ENCODE assay signal across 1 cellular context in the genomic region with DNA sequence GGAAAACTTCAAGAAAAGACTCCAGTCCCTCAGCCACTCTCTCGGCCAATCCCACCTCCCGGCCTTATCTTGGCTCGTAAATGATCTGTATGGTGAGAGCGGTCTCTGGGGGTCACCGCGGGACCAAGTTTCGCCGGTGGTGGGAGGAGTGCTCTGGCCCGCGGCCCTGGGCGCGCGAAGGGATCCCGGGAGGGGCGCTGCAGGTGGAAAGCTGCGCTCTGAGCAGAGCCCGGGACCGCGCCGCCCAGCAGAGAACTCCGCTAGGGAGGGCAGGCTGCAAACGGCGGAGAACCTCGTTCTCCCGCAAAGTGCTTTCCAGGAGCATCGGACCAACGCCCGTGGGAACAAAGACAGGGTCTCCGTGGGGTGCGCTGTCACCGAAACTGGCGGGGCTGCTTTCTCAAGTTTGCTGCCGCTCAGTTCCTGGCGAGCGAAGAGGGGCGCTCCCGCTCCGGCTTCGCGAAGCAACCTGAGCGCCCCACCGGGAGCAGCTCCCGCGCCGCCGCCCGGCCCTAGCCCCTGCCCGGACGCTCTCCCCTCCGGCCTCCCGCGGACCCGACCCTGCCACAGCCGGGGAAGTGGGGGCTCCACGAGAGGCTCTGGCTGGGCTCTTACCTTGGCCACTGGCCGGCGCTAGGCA.
TF ChIP-seq lines count a peak whose summit lies in the region.

No MANE protein-coding gene starts in this region.

TF ChIP-seq in SK-N-SH treated with all-trans-retinoic acid at 6 μM for 48 hours, 23 proteins besides CTCF, POLR2A, EP300 and RAD21 (continued from another document):
- TF ChIP-seq, protein P1, sequence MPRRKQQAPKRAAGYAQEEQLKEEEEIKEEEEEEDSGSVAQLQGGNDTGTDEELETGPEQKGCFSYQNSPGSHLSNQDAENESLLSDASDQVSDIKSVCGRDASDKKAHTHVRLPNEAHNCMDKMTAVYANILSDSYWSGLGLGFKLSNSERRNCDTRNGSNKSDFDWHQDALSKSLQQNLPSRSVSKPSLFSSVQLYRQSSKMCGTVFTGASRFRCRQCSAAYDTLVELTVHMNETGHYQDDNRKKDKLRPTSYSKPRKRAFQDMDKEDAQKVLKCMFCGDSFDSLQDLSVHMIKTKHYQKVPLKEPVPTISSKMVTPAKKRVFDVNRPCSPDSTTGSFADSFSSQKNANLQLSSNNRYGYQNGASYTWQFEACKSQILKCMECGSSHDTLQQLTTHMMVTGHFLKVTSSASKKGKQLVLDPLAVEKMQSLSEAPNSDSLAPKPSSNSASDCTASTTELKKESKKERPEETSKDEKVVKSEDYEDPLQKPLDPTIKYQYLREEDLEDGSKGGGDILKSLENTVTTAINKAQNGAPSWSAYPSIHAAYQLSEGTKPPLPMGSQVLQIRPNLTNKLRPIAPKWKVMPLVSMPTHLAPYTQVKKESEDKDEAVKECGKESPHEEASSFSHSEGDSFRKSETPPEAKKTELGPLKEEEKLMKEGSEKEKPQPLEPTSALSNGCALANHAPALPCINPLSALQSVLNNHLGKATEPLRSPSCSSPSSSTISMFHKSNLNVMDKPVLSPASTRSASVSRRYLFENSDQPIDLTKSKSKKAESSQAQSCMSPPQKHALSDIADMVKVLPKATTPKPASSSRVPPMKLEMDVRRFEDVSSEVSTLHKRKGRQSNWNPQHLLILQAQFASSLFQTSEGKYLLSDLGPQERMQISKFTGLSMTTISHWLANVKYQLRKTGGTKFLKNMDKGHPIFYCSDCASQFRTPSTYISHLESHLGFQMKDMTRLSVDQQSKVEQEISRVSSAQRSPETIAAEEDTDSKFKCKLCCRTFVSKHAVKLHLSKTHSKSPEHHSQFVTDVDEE (CRISPR knock-in tag; IDR thresholded peaks at IDR 0.05) = no peak
- no peak for TF ChIP-seq ZNF8 (CRISPR knock-in tag; IDR thresholded peaks at IDR 0.05)
- TF ChIP-seq BACH2 (CRISPR knock-in tag; IDR thresholded peaks at IDR 0.05; ENCODE audit: borderline replicate concordance) = no peak
- TF ChIP-seq SNAI2 (CRISPR knock-in tag; IDR thresholded peaks at IDR 0.05) = no peak
- no peak for TF ChIP-seq ZC3H10 (CRISPR knock-in tag; IDR thresholded peaks at IDR 0.05)
- no peak for TF ChIP-seq RARB (CRISPR knock-in tag; IDR thresholded peaks at IDR 0.05)
- no peak for TF ChIP-seq ESRRG (CRISPR knock-in tag; IDR thresholded peaks at IDR 0.05)
- no peak for TF ChIP-seq ZFP30 (CRISPR knock-in tag; IDR thresholded peaks at IDR 0.05)
- TF ChIP-seq, protein P2, sequence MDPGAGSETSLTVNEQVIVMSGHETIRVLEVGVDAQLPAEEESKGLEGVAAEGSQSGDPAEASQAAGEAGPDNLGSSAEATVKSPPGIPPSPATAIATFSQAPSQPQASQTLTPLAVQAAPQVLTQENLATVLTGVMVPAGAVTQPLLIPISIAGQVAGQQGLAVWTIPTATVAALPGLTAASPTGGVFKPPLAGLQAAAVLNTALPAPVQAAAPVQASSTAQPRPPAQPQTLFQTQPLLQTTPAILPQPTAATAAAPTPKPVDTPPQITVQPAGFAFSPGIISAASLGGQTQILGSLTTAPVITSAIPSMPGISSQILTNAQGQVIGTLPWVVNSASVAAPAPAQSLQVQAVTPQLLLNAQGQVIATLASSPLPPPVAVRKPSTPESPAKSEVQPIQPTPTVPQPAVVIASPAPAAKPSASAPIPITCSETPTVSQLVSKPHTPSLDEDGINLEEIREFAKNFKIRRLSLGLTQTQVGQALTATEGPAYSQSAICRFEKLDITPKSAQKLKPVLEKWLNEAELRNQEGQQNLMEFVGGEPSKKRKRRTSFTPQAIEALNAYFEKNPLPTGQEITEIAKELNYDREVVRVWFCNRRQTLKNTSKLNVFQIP (CRISPR knock-in tag; IDR thresholded peaks at IDR 0.05; ENCODE audit: borderline replicate concordance, low read depth) = no peak
- no peak for TF ChIP-seq TOX (CRISPR knock-in tag; IDR thresholded peaks at IDR 0.05; ENCODE audit: borderline replicate concordance)
- TF ChIP-seq ARNTL (CRISPR knock-in tag; IDR thresholded peaks at IDR 0.05; ENCODE audit: borderline replicate concordance, low read depth) = no peak
